ENCODE assay signal across 34 cellular contexts in genomic region chr1:46525253-46525983, GRCh38. TPM values are rescaled to one million over a fixed set of nuclear protein-coding genes. Genes with fewer than 3 reads are reported as not detected.
DNase-seq lines count a peak whose midpoint lies in the region; ATAC-seq and TF ChIP-seq lines count a peak whose summit lies in the region.
"Had no signal": no experiment of that assay in that cellular context is flagged by ENCODE, and none has a peak within 500 bp of the region (broad histone marks: within the 10 kb centered on the region; RNA-seq: fewer than 3 reads in every experiment).

No MANE protein-coding gene starts in this region.

- WGBS in endodermal cell (ENCODE audit: insufficient coverage in 1 of 2, insufficient read length in 1 of 2), 2 experiments, result 20 to 30% methylated on average over 5 to 13 of the region's 13 CpGs

- H3K9ac ChIP-seq in NT2/D1 (ENCODE audit: insufficient read length, low read depth) (peak overlapping the region; percentile 47), endodermal cell (ENCODE audit: extremely low read depth, low read length, poor library complexity, severe bottlenecking) (no peak overlapping the region)

- H3K4me3 Mint-ChIP-seq in endodermal cell (peak overlapping the region; percentile 45), type B pancreatic cell (no peak overlapping the region)
- H3K4me3 Mint-ChIP-seq: activated naive CD8-positive, alpha-beta T cell treated with anti-CD3 and anti-CD28 coated beads, Interleukin-2, amount 50 U/mL, for 24 hours; CD4-positive, alpha-beta memory T cell; dendritic cell treated with granulocyte-macrophage colony-stimulating factor and Interleukin-4, amounts not matched to agents 40 ng/mL and 50 ng/mL, for 4 days; mesothelial cell of epicardium had no signal

- no peak for TF ChIP-seq CTCF in endodermal cell (conservative IDR thresholded peaks at IDR 0.05)
- TF ChIP-seq CTCF in type B pancreatic cell (conservative IDR thresholded peaks at IDR 0.05), result no peak

- H3K4me3 ChIP-seq in NT2/D1 (ENCODE audit: insufficient read length, low read depth), result no peak overlapping the region
- no peak overlapping the region for H3K4me3 ChIP-seq in endodermal cell (ENCODE audit: low read length)
- H3K4me3 ChIP-seq: A549, gastrocnemius medialis, smooth muscle cell, stomach, tibial artery had no signal

- no peak for ATAC-seq in HG03196 (IDR thresholded peaks at IDR 0.05; ENCODE audit: unreplicated experiment)
- ATAC-seq: A549; activated naive CD8-positive, alpha-beta T cell treated with anti-CD3 and anti-CD28 coated beads, Interleukin-2, amount 50 U/mL, for 24 hours; gastrocnemius medialis had no signal

- H3K36me3 Mint-ChIP-seq in endodermal cell (ENCODE audit: low read depth) (no peaks in the 10 kb centered on the region), type B pancreatic cell (no peaks in the 10 kb centered on the region)
- H3K36me3 Mint-ChIP-seq: CD4-positive, alpha-beta memory T cell; mesothelial cell of epicardium; naive B cell had no signal

- H3K9me3 Mint-ChIP-seq in endodermal cell (no peaks in the 10 kb centered on the region), type B pancreatic cell (no peaks in the 10 kb centered on the region)
- H3K9me3 Mint-ChIP-seq: activated naive CD8-positive, alpha-beta T cell treated with anti-CD3 and anti-CD28 coated beads, Interleukin-2, amount 50 U/mL, for 24 hours; CD4-positive, alpha-beta memory T cell; dendritic cell treated with granulocyte-macrophage colony-stimulating factor and Interleukin-4, amounts not matched to agents 40 ng/mL and 50 ng/mL, for 4 days; mesothelial cell of epicardium; naive B cell had no signal

- H3K4me1 ChIP-seq in NT2/D1 (ENCODE audit: insufficient read depth, insufficient read length), result peaks cover 49% of the 10 kb centered on the region
- peaks cover 32% of the 10 kb centered on the region for H3K4me1 ChIP-seq in endodermal cell (ENCODE audit: control insufficient read depth, insufficient read depth, low read length)
- H3K4me1 ChIP-seq: gastrocnemius medialis had no signal

- peak; percentile 52 for DNase-seq in NCI-H82 (lab: John Stamatoyannopoulos, UW)
- no peak for DNase-seq in NCI-H82 treated with DMSO at 0.1 percent for 48 hours (lab: John Stamatoyannopoulos, UW; ENCODE audit: unreplicated experiment)
- DNase-seq in NT2/D1 (ENCODE audit: low read depth, low spot score), result no peak
- peak; percentile 87 for DNase-seq in endodermal cell
- peak; percentile 43 for DNase-seq in posterior vena cava (ENCODE audit: low spot score)
- DNase-seq in NCI-H1417 treated with DMSO at 0.1 percent for 48 hours (lab: John Stamatoyannopoulos, UW), result no peak
- no peak for DNase-seq in type B pancreatic cell (ENCODE audit: extremely low spot score, unreplicated experiment)
- DNase-seq: activated CD4-positive, alpha-beta T cell treated with anti-CD3 and anti-CD28 coated beads for 48 hours; activated naive CD8-positive, alpha-beta T cell treated with anti-CD3 and anti-CD28 coated beads, Interleukin-2, amount 50 U/mL, for 24 hours; activated T-cell treated with anti-CD3 and anti-CD28 coated beads, Interleukin-2, amount 50 U/mL, for 1 hour; CD4-positive, alpha-beta memory T cell; central memory CD4-positive, alpha-beta T cell; DMS53; gastrocnemius medialis; Karpas-422; naive B cell; NCI-H146; NCI-H524 treated with DMSO at 0.1 percent for 48 hours; stimulated activated CD4-positive, alpha-beta T cell treated with anti-CD3 and anti-CD28 coated beads, Interleukin-2, amount 100 ng/mL, for 24 hours; stomach; tibial artery had no signal

- H3K9me3 ChIP-seq in NT2/D1 (ENCODE audit: insufficient read depth, low read length), result no peaks in the 10 kb centered on the region
- no peaks in the 10 kb centered on the region for H3K9me3 ChIP-seq in endodermal cell (ENCODE audit: control insufficient read depth, low read length)
- H3K9me3 ChIP-seq: A549, gastrocnemius medialis, stomach, tibial artery had no signal

- H3K27ac Mint-ChIP-seq in endodermal cell (no peak overlapping the region), type B pancreatic cell (no peak overlapping the region)
- H3K27ac Mint-ChIP-seq: activated naive CD8-positive, alpha-beta T cell treated with anti-CD3 and anti-CD28 coated beads, Interleukin-2, amount 50 U/mL, for 24 hours; dendritic cell treated with granulocyte-macrophage colony-stimulating factor and Interleukin-4, amounts not matched to agents 40 ng/mL and 50 ng/mL, for 4 days; mesothelial cell of epicardium; naive B cell had no signal

- H3K36me3 ChIP-seq in NT2/D1 (ENCODE audit: insufficient read depth, insufficient read length, low read length), result no peaks in the 10 kb centered on the region
- no peaks in the 10 kb centered on the region for H3K36me3 ChIP-seq in endodermal cell (ENCODE audit: control insufficient read depth, insufficient read depth, low read length)
- H3K36me3 ChIP-seq: gastrocnemius medialis, stomach, tibial artery had no signal

- peaks cover 87% of the 10 kb centered on the region for H3K27me3 Mint-ChIP-seq in endodermal cell (ENCODE audit: insufficient read depth)
- H3K27me3 Mint-ChIP-seq in type B pancreatic cell, result peaks cover 88% of the 10 kb centered on the region

- H3K27ac ChIP-seq in endodermal cell (ENCODE audit: low read depth, low read length), result no peak overlapping the region
- H3K27ac ChIP-seq: gastrocnemius medialis, stomach, tibial artery had no signal

- H3K27me3 ChIP-seq in NT2/D1 (ENCODE audit: insufficient read depth, insufficient read length) (peaks cover 97% of the 10 kb centered on the region), endodermal cell (ENCODE audit: control insufficient read depth, insufficient read depth, low read length, poor library complexity, severe bottlenecking) (peaks cover 68% of the 10 kb centered on the region)
- H3K27me3 ChIP-seq: gastrocnemius medialis had no signal

- H3K4me1 Mint-ChIP-seq in endodermal cell, result peaks cover 62% of the 10 kb centered on the region
- peaks cover 34% of the 10 kb centered on the region for H3K4me1 Mint-ChIP-seq in type B pancreatic cell (ENCODE audit: unreplicated experiment)
- H3K4me1 Mint-ChIP-seq: naive B cell had no signal

- intact Hi-C loops in posterior vena cava (cut with DNase I), result loop anchor here in 1 of 2 donors (5.0 kb wide), 1 partner anchor 48 kb away; no protein-coding TSS in a partner anchor

RNA-seq across cellular contexts. Expression of gene KNCN, which starts 26.0 kb away (rescaled TPM):
- total RNA-seq in endodermal cell, result not detected
- 0.18 TPM for polyA plus RNA-seq in endodermal cell (2013, experiment 1 of 2)
- polyA plus RNA-seq in endodermal cell (2013, experiment 2 of 2), result not detected
- total RNA-seq in posterior vena cava, result not detected
- total RNA-seq in type B pancreatic cell (ENCODE audit: low replicate concordance), result not detected in 2 replicates
- total RNA-seq: activated CD8-positive, alpha-beta memory T cell treated with anti-CD3 and anti-CD28 coated beads for 36 hours; CD4-positive, alpha-beta memory T cell; gastrocnemius medialis; H4; liver; mesothelial cell of epicardium; osteocyte; renal cortical epithelial cell; RPMI7951; SK-MEL-5; smooth muscle cell; stomach; T-helper 1 cell treated with Interleukin-12 subunit alpha and Interleukin-12 subunit beta and Interleukin-4 antibody, amounts not matched to agents 30 ng/mL and 1 ng/mL, for 36 hours had no signal
- polyA plus RNA-seq: A549; CD4-positive, alpha-beta memory T cell; liver; smooth muscle cell; stomach had no signal

RNA-seq across cellular contexts. Expression of gene DMBX1, which starts 35.8 kb away (rescaled TPM):
- total RNA-seq in endodermal cell, result 10 to 100 TPM in 1 of 2 donors, 1 to 10 TPM in 1; 5.7 to 16.6 TPM
- polyA plus RNA-seq in endodermal cell (2013, experiment 1 of 2), result 3.0 TPM
- 3.4 TPM for polyA plus RNA-seq in endodermal cell (2013, experiment 2 of 2)
- not detected for total RNA-seq in posterior vena cava
- 0.10 TPM in 1 of 2 replicates, not detected in the other for total RNA-seq in type B pancreatic cell (ENCODE audit: low replicate concordance)
- total RNA-seq: activated CD8-positive, alpha-beta memory T cell treated with anti-CD3 and anti-CD28 coated beads for 36 hours; CD4-positive, alpha-beta memory T cell; gastrocnemius medialis; liver; mesothelial cell of epicardium; osteocyte; renal cortical epithelial cell; RPMI7951; smooth muscle cell; stomach; T-helper 1 cell treated with Interleukin-12 subunit alpha and Interleukin-12 subunit beta and Interleukin-4 antibody, amounts not matched to agents 30 ng/mL and 1 ng/mL, for 36 hours had no signal
- polyA plus RNA-seq: CD4-positive, alpha-beta memory T cell; liver; smooth muscle cell; stomach had no signal

Comparison
In these comparisons a context has a peak if more than half of its experiments do, and no peak if none do; other contexts are left out.
1. DNase-seq: peak in NCI-H82 (single experiment), endodermal cell (single experiment) and posterior vena cava (single experiment); none in NCI-H82 treated with DMSO at 0.1 percent for 48 hours (single experiment), NT2/D1 (single experiment), NCI-H1417 treated with DMSO at 0.1 percent for 48 hours (single experiment) and type B pancreatic cell (single experiment).